8 cellular contexts compared by ENCODE assay signal in the genomic region with DNA sequence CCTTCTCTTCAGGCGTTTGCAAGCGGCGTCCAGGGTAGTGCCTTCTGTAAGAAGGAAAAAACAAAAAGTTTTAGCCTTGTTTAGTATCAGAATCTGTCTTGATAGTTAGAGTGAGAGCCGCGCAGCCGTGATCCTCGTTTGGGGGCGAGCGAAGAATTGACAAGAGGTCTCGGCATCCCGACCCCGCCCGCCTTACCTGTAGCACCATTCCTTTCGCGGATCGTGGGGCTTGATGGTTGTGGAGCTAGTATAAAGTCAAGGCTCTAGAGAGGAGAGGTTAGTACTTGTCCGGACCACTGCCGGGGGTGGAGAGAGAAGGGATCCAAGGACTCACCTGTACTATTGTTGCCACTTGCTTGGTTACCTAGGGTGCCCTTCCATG. TPM values are rescaled to one million over a fixed set of nuclear protein-coding genes. Genes with fewer than 3 reads are reported as not detected.
DNase-seq lines count a peak whose midpoint lies in the region; ATAC-seq and TF ChIP-seq lines count a peak whose summit lies in the region.

No MANE protein-coding gene starts in this region.

- H3K9me3 ChIP-seq in SJSA1 (replicated peaks) (no peaks in the 10 kb centered on the region), breast epithelium (no peaks in the 10 kb centered on the region), left lung (no peaks in the 10 kb centered on the region)

- H3K36me3 ChIP-seq in SJSA1 (peaks cover 3% of the 10 kb centered on the region), breast epithelium (peaks cover 6% of the 10 kb centered on the region), left lung (no peaks in the 10 kb centered on the region)

- intact Hi-C loops in breast epithelium (cut with DNase I; ENCODE audit: low total_unique reads): no loop called here
- intact Hi-C loops in left lung (cut with DNase I): no loop called here

- DNase-seq in SJSA1 (ENCODE audit: low read depth in 1 of 2, low spot score in 2 of 2) (no peak), breast epithelium (ENCODE audit: low spot score in 2 of 2) (peak in 1 of 2 donors; percentile 52), left lung (peak; percentile 37 to 81), NCI-H1694 (lab: John Stamatoyannopoulos, UW) (no peak)
- DNase-seq in stimulated activated CD8-positive, alpha-beta memory T cell treated with anti-CD3 and anti-CD28 coated beads, Interleukin-12 subunit alpha, Interleukin-12 subunit beta, amount 100 ng/mL, for 4 hours (ENCODE audit: low read depth): peak; percentile 6

- H3K27ac ChIP-seq in SJSA1 (peak overlapping the region; percentile 14), breast epithelium (peak overlapping the region; percentile 86 to 89), left lung (peak overlapping the region; percentile 80)

- H3K4me1 ChIP-seq in SJSA1 (replicated peaks) (peaks cover 4% of the 10 kb centered on the region; the same call in 1 of the 2 replicates), breast epithelium (peaks cover 0 to 8% of the 10 kb centered on the region in 2 donors), left lung (peaks cover 0 to 21% of the 10 kb centered on the region in 2 donors)

- peak; percentile 1 for ATAC-seq in GM18867 (IDR thresholded peaks at IDR 0.05; ENCODE audit: unreplicated experiment)
- peak; percentile 4 for ATAC-seq in HG03045 (IDR thresholded peaks at IDR 0.05; ENCODE audit: unreplicated experiment)
- ATAC-seq in left lung: peak; percentile 24
- no peak for ATAC-seq in HG02763 (IDR thresholded peaks at IDR 0.05; ENCODE audit: unreplicated experiment)

- TF ChIP-seq CTCF in breast epithelium (IDR thresholded peaks at IDR 0.05) (no peak), left lung (IDR thresholded peaks at IDR 0.05) (no peak)

- no peak for TF ChIP-seq POLR2A in breast epithelium (IDR thresholded peaks at IDR 0.05)

- H3K4me3 ChIP-seq in SJSA1 (peak overlapping the region; percentile 60), breast epithelium (peak overlapping the region; percentile 59 to 86 (median 66)), left lung (peak overlapping the region; percentile 57 to 88)

- H3K27me3 ChIP-seq in SJSA1 (replicated peaks) (no peaks in the 10 kb centered on the region), breast epithelium (no peaks in the 10 kb centered on the region), left lung (no peaks in the 10 kb centered on the region)

RNA-seq across cellular contexts. Expression of a gene that starts 0.5 kb away (rescaled TPM):
- 45.6 and 52.2 TPM in 2 replicates for total RNA-seq in SJSA1 (2014; rRNA removed; shearing (Covaris generic))
- total RNA-seq in breast epithelium: 10 to 100 TPM; 14.7 to 20.6 (median 20.2) TPM
- total RNA-seq in left lung: 10 to 100 TPM; 27.5 to 34.4 TPM

RNA-seq across cellular contexts. Expression of a gene that starts 0.7 kb away (rescaled TPM):
- total RNA-seq in SJSA1 (2014; rRNA removed; shearing (Covaris generic)): 7.9 and 9.6 TPM in 2 replicates
- 10 to 100 TPM; 16.6 to 27.1 (median 24.6) TPM for total RNA-seq in breast epithelium
- total RNA-seq in left lung: 10 to 100 TPM; 10.8 to 12.3 TPM

Comparison
In these comparisons a context has a peak if more than half of its experiments do, and no peak if none do; other contexts are left out.
1. DNase-seq: peak in left lung (2 of 2) and stimulated activated CD8-positive, alpha-beta memory T cell treated with anti-CD3 and anti-CD28 coated beads, Interleukin-12 subunit alpha, Interleukin-12 subunit beta, amount 100 ng/mL, for 4 hours (single experiment); none in SJSA1 (0 of 2) and NCI-H1694 (single experiment).
2. H3K27ac ChIP-seq: peak in every context shown above with its lines; median percentile 88 in breast epithelium; 80 in left lung; 14 in SJSA1.
3. Peak in every context shown above with its lines, with median percentiles within 50 percentile points of each other: H3K4me3 ChIP-seq.